Comparison of ENCODE assay signal across 22 cellular contexts in genomic region chr3:109382573-109382972, GRCh38. TPM values are rescaled to one million over a fixed set of nuclear protein-coding genes. Genes with fewer than 3 reads are reported as not detected.
"Had no signal": no experiment of that assay in that cellular context is flagged by ENCODE, and none has a peak within 500 bp of the region (broad histone marks: within the 10 kb centered on the region; RNA-seq: fewer than 3 reads in every experiment).

No MANE protein-coding gene starts in this region.

- H3K27me3 ChIP-seq: ascending aorta, neural progenitor cell, tibial nerve, uterus had no signal

- DNase-seq: activated CD4-positive, CD25-positive, alpha-beta regulatory T cell treated with anti-CD3 and anti-CD28 coated beads, Interleukin-2, amount 50 U/mL, for 72 hours; activated CD8-positive, alpha-beta memory T cell treated with anti-CD3 and anti-CD28 coated beads for 24 hours; activated effector memory CD4-positive, alpha-beta T cell treated with anti-CD3 and anti-CD28 coated beads, Interleukin-2, amount 50 U/mL, for 16 hours; activated naive CD4-positive, alpha-beta T cell treated with anti-CD3 and anti-CD28 coated beads, Interleukin-2, amount 50 U/mL, for 16 hours; activated T-cell treated with anti-CD3 and anti-CD28 coated beads, Interleukin-2, amount 50 U/mL, for 72 hours; erythroblast; foreskin melanocyte; immature natural killer cell; kidney glomerular epithelial cell; mesendoderm; naive thymus-derived CD4-positive, alpha-beta T cell; stimulated activated CD4-positive, alpha-beta T cell treated with anti-CD3 and anti-CD28 coated beads, Interleukin-2, amount 100 ng/mL, for 24 hours; stimulated activated naive CD8-positive, alpha-beta T cell treated with anti-CD3 and anti-CD28 coated beads, Interleukin-15, Interleukin-2, amounts not matched to agents 100 U/mL and 50 U/mL, for 24 hours; substantia nigra; T1000; uterus had no signal

- H2AFZ ChIP-seq: neural progenitor cell had no signal

- H3K4me3 ChIP-seq: ascending aorta, coronary artery, neural progenitor cell, tibial nerve, uterus had no signal

- H3K4me2 ChIP-seq: neural progenitor cell had no signal

- H3K36me3 ChIP-seq: ascending aorta, neural progenitor cell, tibial nerve, uterus had no signal

- H3K4me1 ChIP-seq: ascending aorta, neural progenitor cell, tibial nerve, uterus had no signal

- H3K9ac ChIP-seq: neural progenitor cell had no signal

- H3K9me3 ChIP-seq: ascending aorta, tibial nerve, uterus had no signal

- ATAC-seq: activated T-cell treated with anti-CD3 and anti-CD28 coated beads, Interleukin-2, amount 50 U/mL, for 72 hours; naive thymus-derived CD4-positive, alpha-beta T cell; stimulated activated naive CD8-positive, alpha-beta T cell treated with anti-CD3 and anti-CD28 coated beads, Interleukin-15, Interleukin-2, amounts not matched to agents 100 U/mL and 50 U/mL, for 24 hours had no signal

- H3K27ac ChIP-seq: ascending aorta, coronary artery, neural progenitor cell, tibial nerve, uterus had no signal

RNA-seq across cellular contexts. Expression of gene DPPA4, which starts 45.2 kb away (rescaled TPM):
- total RNA-seq: ascending aorta, lower leg skin, osteoblast, tibial nerve had no signal
